In genomic region chr1:23768733-23769132, GRCh38 we compare ENCODE assay signal across 27 cellular contexts.
"Had no signal": no experiment of that assay in that cellular context is flagged by ENCODE, and none has a peak within 500 bp of the region (broad histone marks: within the 10 kb centered on the region; RNA-seq: fewer than 3 reads in every experiment).

No MANE protein-coding gene starts in this region.

- H3K27me3 ChIP-seq: colonic mucosa, gastrocnemius medialis, ovary, testis, tibial artery, upper lobe of left lung had no signal

- DNase-seq: colonic mucosa; effector CD8-positive, alpha-beta T cell; endodermal cell; foreskin fibroblast; gastrocnemius medialis; head of caudate nucleus; hippocampal formation; left colon; natural killer cell; occipital lobe; ovary; posterior cingulate gyrus; psoas muscle; stimulated activated CD4-positive, alpha-beta T cell treated with anti-CD3 and anti-CD28 coated beads, Interleukin-12 subunit alpha, Interleukin-12 subunit beta, amount 100 ng/mL, for 4 hours; stimulated activated CD4-positive, alpha-beta T cell treated with anti-CD3 and anti-CD28 coated beads, Interleukin-2, amount 100 ng/mL, for 24 hours; stimulated activated CD4-positive, alpha-beta T cell treated with anti-CD3 and anti-CD28 coated beads, Interleukin-4, amount 100 ng/mL, for 24 hours; stimulated activated naive CD8-positive, alpha-beta T cell treated with anti-CD3 and anti-CD28 coated beads, Interleukin-15, Interleukin-2, amounts not matched to agents 100 U/mL and 50 U/mL, for 24 hours; substantia nigra; testis; tibial artery; upper lobe of left lung had no signal

- H3K27ac ChIP-seq: colonic mucosa, epithelial cell of prostate, gastrocnemius medialis, ovary, psoas muscle, testis, tibial artery, upper lobe of left lung had no signal

- H3K9me3 ChIP-seq: colonic mucosa, gastrocnemius medialis, ovary, psoas muscle, testis, tibial artery, upper lobe of left lung had no signal

- ATAC-seq: esophagus mucosa; gastrocnemius medialis; left colon; natural killer cell; psoas muscle; sciatic nerve; stimulated activated effector memory CD8-positive, alpha-beta T cell treated with anti-CD3 and anti-CD28 coated beads, Interleukin-12 subunit alpha, Interleukin-12 subunit beta, amount 100 ng/mL, for 72 hours; stimulated activated naive CD8-positive, alpha-beta T cell treated with anti-CD3 and anti-CD28 coated beads, Interleukin-15, Interleukin-2, amounts not matched to agents 100 U/mL and 50 U/mL, for 24 hours had no signal

- H3K36me3 ChIP-seq: colonic mucosa, ovary had no signal

- H3K4me3 ChIP-seq: colonic mucosa, gastrocnemius medialis, lung, ovary, psoas muscle, smooth muscle cell, testis, tibial artery, upper lobe of left lung had no signal

- H3K4me1 ChIP-seq: colonic mucosa had no signal
